Comparison of ENCODE assay signal across 10 cellular contexts in genomic region chr1:1347026-1347595, GRCh38. TPM values are rescaled to one million over a fixed set of nuclear protein-coding genes. Genes with fewer than 3 reads are reported as not detected.
A peak's percentile ranks its signal among the peaks of the same experiment; 100 is the strongest.
DNase-seq lines count a peak whose midpoint lies in the region; ATAC-seq, FAIRE-seq and TF ChIP-seq lines count a peak whose summit lies in the region.
"Had no signal": no experiment of that assay in that cellular context is flagged by ENCODE, and none has a peak within 500 bp of the region (broad histone marks: within the 10 kb centered on the region; RNA-seq: fewer than 3 reads in every experiment).

No MANE protein-coding gene starts in this region.

- DNase-seq in activated naive CD4-positive, alpha-beta T cell treated with anti-CD3 and anti-CD28 coated beads for 36 hours = no peak
- no peak for DNase-seq in activated naive CD4-positive, alpha-beta T cell (lab: John Stamatoyannopoulos, UW)
- DNase-seq in brain microvascular endothelial cell (no peak), mesenchymal stem cell (no peak), type B pancreatic cell (ENCODE audit: extremely low spot score, unreplicated experiment) (no peak), RCC 7860 (ENCODE audit: low spot score) (no peak), GM12891 (ENCODE audit: insufficient read length, low spot score) (no peak)
- DNase-seq: NCI-H2107, uterus had no signal

- no peak overlapping the region for H3K4ac ChIP-seq in mesenchymal stem cell (ENCODE audit: low read depth in 1 of 2, low read length in 2 of 2)

- no peaks in the 10 kb centered on the region for H3K27me3 Mint-ChIP-seq in activated naive CD4-positive, alpha-beta T cell treated with anti-CD3 and anti-CD28 coated beads for 36 hours (ENCODE audit: low read depth)
- no peaks in the 10 kb centered on the region for H3K27me3 Mint-ChIP-seq in type B pancreatic cell

- peak overlapping the region; percentile 76 for H3K4me3 Mint-ChIP-seq in activated naive CD4-positive, alpha-beta T cell treated with anti-CD3 and anti-CD28 coated beads for 36 hours
- H3K4me3 Mint-ChIP-seq in type B pancreatic cell = peak overlapping the region; percentile 85

- peaks cover 23% of the 10 kb centered on the region for H3K4me1 Mint-ChIP-seq in activated naive CD4-positive, alpha-beta T cell treated with anti-CD3 and anti-CD28 coated beads for 36 hours (ENCODE audit: low read depth)
- H3K4me1 Mint-ChIP-seq in type B pancreatic cell (ENCODE audit: unreplicated experiment) = peaks cover 14% of the 10 kb centered on the region

- H2BK120ac ChIP-seq in mesenchymal stem cell (ENCODE audit: low read depth, low read length) = no peak overlapping the region

- TF ChIP-seq POLR2A in GM12891 (IDR thresholded peaks at IDR 0.05; ENCODE audit: low read depth, low read length) = no peak

- ATAC-seq in HG03175 (IDR thresholded peaks at IDR 0.05; ENCODE audit: unreplicated experiment) = no peak

- H3K9ac ChIP-seq in mesenchymal stem cell (ENCODE audit: low read length) = peak overlapping the region; percentile 89

- FAIRE-seq in RCC 7860 (lab: Jason Lieb, UNC) (no peak), GM12891 (lab: Jason Lieb, UNC) (no peak)

- H2BK15ac ChIP-seq in mesenchymal stem cell (ENCODE audit: low read depth, poor library complexity, severe bottlenecking) = no peak overlapping the region

- peaks cover 70% of the 10 kb centered on the region for H3K4me1 ChIP-seq in mesenchymal stem cell (ENCODE audit: control insufficient read depth, insufficient read depth, low read depth, low read length)

- no peaks in the 10 kb centered on the region for H3K27me3 ChIP-seq in brain microvascular endothelial cell (replicated peaks)
- no peaks in the 10 kb centered on the region for H3K27me3 ChIP-seq in mesenchymal stem cell (ENCODE audit: control insufficient read depth in 1 of 2, insufficient read depth in 1 of 2, low read length in 2 of 2)
- H3K27me3 ChIP-seq: uterus had no signal

- peak overlapping the region; percentile 96 for H3K4me2 ChIP-seq in mesenchymal stem cell (ENCODE audit: low read length, poor library complexity, severe bottlenecking)

- H3K27ac ChIP-seq in brain microvascular endothelial cell = no peak overlapping the region
- no peak overlapping the region for H3K27ac ChIP-seq in mesenchymal stem cell (ENCODE audit: low read length, poor library complexity, severe bottlenecking)

- no peak overlapping the region for H2AK5ac ChIP-seq in mesenchymal stem cell (ENCODE audit: low read length, severe bottlenecking)

- no peak overlapping the region for H2BK5ac ChIP-seq in mesenchymal stem cell (ENCODE audit: low read depth, low read length, poor library complexity, severe bottlenecking)

- no peaks in the 10 kb centered on the region for H3K9me3 ChIP-seq in mesenchymal stem cell (ENCODE audit: control insufficient read depth, low read length)
- H3K9me3 ChIP-seq: uterus had no signal

- WGBS in mesenchymal stem cell = 91% methylated on average over 10 of the region's 10 CpGs

- no peak overlapping the region for H3K27ac Mint-ChIP-seq in activated naive CD4-positive, alpha-beta T cell treated with anti-CD3 and anti-CD28 coated beads for 36 hours
- peak overlapping the region; percentile 46 for H3K27ac Mint-ChIP-seq in type B pancreatic cell

- CTCF ChIA-PET in activated naive CD4-positive, alpha-beta T cell treated with anti-CD3 and anti-CD28 coated beads for 36 hours (lab: Charles Lee) = interaction anchor here (0.8 kb wide), 1 partner anchor 40 kb away, joined by 5 read pairs; the partner anchor contains the start of gene ACAP3

- H4K8ac ChIP-seq in mesenchymal stem cell (ENCODE audit: low read length) = no peak overlapping the region

- H2AFZ ChIP-seq in mesenchymal stem cell (ENCODE audit: low read depth, low read length) = no peak overlapping the region

- H3K18ac ChIP-seq in mesenchymal stem cell (ENCODE audit: low read depth in 1 of 2, low read length in 2 of 2) = peak overlapping the region in 1 of 2 experiments; percentile 16

- H4K91ac ChIP-seq in mesenchymal stem cell (ENCODE audit: low read length) = no peak overlapping the region

- TF ChIP-seq CTCF in brain microvascular endothelial cell (IDR thresholded peaks at IDR 0.05; ENCODE audit: low read depth, low read length, missing control alignments) = no peak
- no peak for TF ChIP-seq CTCF in type B pancreatic cell (conservative IDR thresholded peaks at IDR 0.05)

- H3K36me3 ChIP-seq in brain microvascular endothelial cell (replicated peaks) = no peaks in the 10 kb centered on the region
- peaks cover 5 to 37% of the 10 kb centered on the region in 2 experiments for H3K36me3 ChIP-seq in mesenchymal stem cell (ENCODE audit: control insufficient read depth in 1 of 2, insufficient read depth in 2 of 2, low read depth in 1 of 2, low read length in 2 of 2)
- H3K36me3 ChIP-seq: uterus had no signal

- H3K23ac ChIP-seq in mesenchymal stem cell (ENCODE audit: low read length in 2 of 2) = no peak overlapping the region

- H3K79me1 ChIP-seq in mesenchymal stem cell (replicated peaks; ENCODE audit: low read length, poor library complexity, severe bottlenecking) = peaks cover 15% of the 10 kb centered on the region

- H3K14ac ChIP-seq in mesenchymal stem cell (ENCODE audit: low read length in 2 of 2) = no peak overlapping the region

- in situ Hi-C loops in brain microvascular endothelial cell (cut with HindIII; ENCODE audit: low pct_ligation_motif_present, low sequenced_read_pairs) = no loop called here

- no peaks in the 10 kb centered on the region for H3K36me3 Mint-ChIP-seq in activated naive CD4-positive, alpha-beta T cell treated with anti-CD3 and anti-CD28 coated beads for 36 hours (ENCODE audit: low read depth)
- no peaks in the 10 kb centered on the region for H3K36me3 Mint-ChIP-seq in type B pancreatic cell

- no peaks in the 10 kb centered on the region for H3K9me3 Mint-ChIP-seq in activated naive CD4-positive, alpha-beta T cell treated with anti-CD3 and anti-CD28 coated beads for 36 hours
- no peaks in the 10 kb centered on the region for H3K9me3 Mint-ChIP-seq in type B pancreatic cell

- H3K4me3 ChIP-seq in brain microvascular endothelial cell (ENCODE audit: low read depth, low read length) (peak overlapping the region; percentile 70), mesenchymal stem cell (ENCODE audit: insufficient read depth in 1 of 2, low read depth in 1 of 2, low read length in 2 of 2) (peak overlapping the region in 1 of 2 experiments; percentile 91)

- intact Hi-C loops in activated naive CD4-positive, alpha-beta T cell treated with anti-CD3 and anti-CD28 coated beads for 36 hours (cut with micrococcal nuclease) = loop anchor here (2.0 kb wide), 1 partner anchor 164 kb away; no protein-coding TSS in a partner anchor

- peak overlapping the region in 1 of 2 experiments; percentile 2 for H2BK12ac ChIP-seq in mesenchymal stem cell (ENCODE audit: low read length in 2 of 2)

TF ChIP-seq in GM12891, 5 proteins besides CTCF, POLR2A, EP300 and RAD21:
- TF ChIP-seq SPI1 (IDR thresholded peaks at IDR 0.05; ENCODE audit: low read depth, low read length) (no peak), POU2F2 (IDR thresholded peaks at IDR 0.05; ENCODE audit: low read depth, low read length) (no peak), PAX5 (IDR thresholded peaks at IDR 0.05; ENCODE audit: insufficient read depth, low read length, severe bottlenecking) (no peak), TAF1 (IDR thresholded peaks at IDR 0.05; ENCODE audit: low read depth, low read length) (no peak), POLR2AphosphoS5 (IDR thresholded peaks at IDR 0.05; ENCODE audit: low read depth, low read length) (no peak)
TF ChIP-seq in GM12891: peak in this region for 0.

RNA-seq across cellular contexts. Expression of gene DVL1, which starts 2.1 kb away (rescaled TPM):
- 10 to 100 TPM; 33.4 to 35.0 TPM for total RNA-seq in activated naive CD4-positive, alpha-beta T cell treated with anti-CD3 and anti-CD28 coated beads for 36 hours
- 26.3 TPM for polyA plus RNA-seq in mesenchymal stem cell (2013, experiment 1 of 2)
- 26.6 TPM for polyA plus RNA-seq in mesenchymal stem cell (2013, experiment 2 of 2)
- total RNA-seq in type B pancreatic cell (ENCODE audit: low replicate concordance) = 62.8 and 63.5 TPM in 2 replicates
- 11.5 TPM for polyA plus RNA-seq in GM12891 (2012; ENCODE audit: low read depth, missing spikeins)

RNA-seq across cellular contexts. Expression of gene MXRA8, which starts 11.2 kb away (rescaled TPM):
- under 1 TPM; 0.54 to 0.57 TPM for total RNA-seq in activated naive CD4-positive, alpha-beta T cell treated with anti-CD3 and anti-CD28 coated beads for 36 hours
- 282 TPM for polyA plus RNA-seq in mesenchymal stem cell (2013, experiment 1 of 2)
- polyA plus RNA-seq in mesenchymal stem cell (2013, experiment 2 of 2) = 274 TPM
- 17.6 and 78.1 TPM in 2 replicates for total RNA-seq in type B pancreatic cell (ENCODE audit: low replicate concordance)
- 2.3 TPM for polyA plus RNA-seq in GM12891 (2012; ENCODE audit: low read depth, missing spikeins)

RNA-seq across cellular contexts. Expression of gene TAS1R3, which starts 16.0 kb away (rescaled TPM):
- total RNA-seq in activated naive CD4-positive, alpha-beta T cell treated with anti-CD3 and anti-CD28 coated beads for 36 hours = under 1 TPM; 0.10 to 0.14 TPM
- polyA plus RNA-seq in mesenchymal stem cell (2013, experiment 1 of 2) = 0.04 TPM
- polyA plus RNA-seq in mesenchymal stem cell (2013, experiment 2 of 2) = 0.04 TPM
- 0.83 and 0.89 TPM in 2 replicates for total RNA-seq in type B pancreatic cell (ENCODE audit: low replicate concordance)
- 0.50 TPM for polyA plus RNA-seq in GM12891 (2012; ENCODE audit: low read depth, missing spikeins)

RNA-seq across cellular contexts. Expression of gene CPTP, which starts 22.5 kb away (rescaled TPM):
- 1 to 10 TPM; 5.6 to 5.7 TPM for total RNA-seq in activated naive CD4-positive, alpha-beta T cell treated with anti-CD3 and anti-CD28 coated beads for 36 hours
- polyA plus RNA-seq in mesenchymal stem cell (2013, experiment 1 of 2) = 17.8 TPM
- polyA plus RNA-seq in mesenchymal stem cell (2013, experiment 2 of 2) = 17.7 TPM
- total RNA-seq in type B pancreatic cell (ENCODE audit: low replicate concordance) = 24.2 and 28.5 TPM in 2 replicates
- 11.6 TPM for polyA plus RNA-seq in GM12891 (2012; ENCODE audit: low read depth, missing spikeins)

RNA-seq across cellular contexts. Expression of gene INTS11, which starts 22.7 kb away (rescaled TPM):
- 100 to 1,000 TPM; 117 to 118 TPM for total RNA-seq in activated naive CD4-positive, alpha-beta T cell treated with anti-CD3 and anti-CD28 coated beads for 36 hours
- 57.1 TPM for polyA plus RNA-seq in mesenchymal stem cell (2013, experiment 1 of 2)
- 55.5 TPM for polyA plus RNA-seq in mesenchymal stem cell (2013, experiment 2 of 2)
- total RNA-seq in type B pancreatic cell (ENCODE audit: low replicate concordance) = 127 and 138 TPM in 2 replicates
- polyA plus RNA-seq in GM12891 (2012; ENCODE audit: low read depth, missing spikeins) = 53.4 TPM

Comparison
In these comparisons a context has a peak if more than half of its experiments do, and no peak if none do; other contexts are left out.
1. RNA of gene MXRA8, which starts 11.2 kb away (total RNA-seq): 17.6 to 78.1 TPM in type B pancreatic cell; 0.54 to 0.57 TPM in activated naive CD4-positive, alpha-beta T cell treated with anti-CD3 and anti-CD28 coated beads for 36 hours; every median in the first group is over 10 times any median in the second.